In genomic region chr6:36154286-36154685, GRCh38 we compare ENCODE assay signal across 22 cellular contexts. TPM values are rescaled to one million over a fixed set of nuclear protein-coding genes. Genes with fewer than 3 reads are reported as not detected.
A peak's percentile ranks its signal among the peaks of the same experiment; 100 is the strongest.
DNase-seq lines count a peak whose midpoint lies in the region; ATAC-seq, FAIRE-seq and TF ChIP-seq lines count a peak whose summit lies in the region.
"Had no signal": no experiment of that assay in that cellular context is flagged by ENCODE, and none has a peak within 500 bp of the region (broad histone marks: within the 10 kb centered on the region; RNA-seq: fewer than 3 reads in every experiment).

No MANE protein-coding gene starts in this region.

- no peak overlapping the region for H3K56ac ChIP-seq in mesendoderm (ENCODE audit: low read length)

- no peaks in the 10 kb centered on the region for H3K36me3 ChIP-seq in bronchial epithelial cell (ENCODE audit: control insufficient read depth, insufficient read depth, low read length)
- H3K36me3 ChIP-seq in mesendoderm (ENCODE audit: control insufficient read depth, insufficient read depth, low read length) = no peaks in the 10 kb centered on the region
- no peaks in the 10 kb centered on the region for H3K36me3 ChIP-seq in MG63
- H3K36me3 ChIP-seq: ascending aorta, heart left ventricle had no signal

- H2BK120ac ChIP-seq in mesendoderm (ENCODE audit: low read depth, low read length) = no peak overlapping the region

- H3K4me2 ChIP-seq in mesendoderm (ENCODE audit: low read length) = no peak overlapping the region

- H4K5ac ChIP-seq in mesendoderm (ENCODE audit: low read length) = no peak overlapping the region

- no CpG with 5 or more reads among the region's 2 CpGs for WGBS in mesendoderm (ENCODE audit: extremely low coverage, insufficient coverage, low lambda C conversion rate)

- no peak for ATAC-seq in HG03442 (IDR thresholded peaks at IDR 0.05; ENCODE audit: unreplicated experiment)
- no peak for ATAC-seq in GM21367 (IDR thresholded peaks at IDR 0.05; ENCODE audit: unreplicated experiment)
- ATAC-seq: activated T-helper 17 cell treated with anti-CD3 and anti-CD28 coated beads, Interleukin-2, amount 50 U/mL, for 72 hours; heart left ventricle; naive thymus-derived CD8-positive, alpha-beta T cell; stimulated activated effector memory CD8-positive, alpha-beta T cell treated with anti-CD3 and anti-CD28 coated beads, Interleukin-12 subunit alpha, Interleukin-12 subunit beta, amount 100 ng/mL, for 72 hours had no signal

- H3K27ac ChIP-seq in C4-2B (peak overlapping the region; percentile 61; the same call in 1 of the 2 replicates), mesendoderm (ENCODE audit: low read depth, low read length) (no peak overlapping the region)
- H3K27ac ChIP-seq: ascending aorta, dorsolateral prefrontal cortex, heart left ventricle had no signal

- H4K8ac ChIP-seq in mesendoderm (ENCODE audit: low read depth, low read length) = no peak overlapping the region

- no peaks in the 10 kb centered on the region for H3K79me2 ChIP-seq in mesendoderm (ENCODE audit: control insufficient read depth, insufficient read depth, low read length)

- H3K4me1 ChIP-seq in mesendoderm (ENCODE audit: control insufficient read depth, low read depth, low read length) = no peaks in the 10 kb centered on the region
- H3K4me1 ChIP-seq: ascending aorta had no signal

- no peak for FAIRE-seq in bronchial epithelial cell (lab: Jason Lieb, UNC)
- FAIRE-seq: D721Med, endothelial cell of umbilical vein had no signal

- no peak overlapping the region for H3K23ac ChIP-seq in mesendoderm (ENCODE audit: low read length)

- H2BK5ac ChIP-seq in mesendoderm (ENCODE audit: low read length) = no peak overlapping the region

- no peak overlapping the region for H3K4ac ChIP-seq in mesendoderm (ENCODE audit: low read depth, low read length)

- TF ChIP-seq CTCF in C4-2B (conservative IDR thresholded peaks at IDR 0.05) = no peak
- no peak for TF ChIP-seq CTCF in bronchial epithelial cell (IDR thresholded peaks at IDR 0.05; ENCODE audit: insufficient read depth, low read length, severe bottlenecking)

- DNase-seq in ELF-1 (ENCODE audit: low read depth, low spot score) (peak; percentile 77), bronchial epithelial cell (ENCODE audit: low read depth) (peak; percentile 78), mesendoderm (peak; percentile 32), MG63 (no peak)
- DNase-seq: activated B cell treated with CpG ODN at 0.5 μM for 24 hours; activated CD8-positive, alpha-beta memory T cell treated with anti-CD3 and anti-CD28 coated beads, Interleukin-2, amount 50 U/mL, for 48 hours; activated naive CD8-positive, alpha-beta T cell treated with anti-CD3 and anti-CD28 coated beads for 36 hours; dorsolateral prefrontal cortex; heart left ventricle; naive thymus-derived CD8-positive, alpha-beta T cell; NCI-H1417 treated with DMSO at 0.1 percent for 48 hours; NCI-H526 treated with DMSO at 0.1 percent for 48 hours; stimulated activated CD4-positive, alpha-beta T cell treated with anti-CD3 and anti-CD28 coated beads, Interleukin-2, amount 100 ng/mL, for 48 hours; substantia nigra had no signal

- H2AK5ac ChIP-seq in mesendoderm (ENCODE audit: low read length) = no peak overlapping the region

- H2BK15ac ChIP-seq in mesendoderm (replicated peaks; ENCODE audit: low read depth) = no peak overlapping the region

- H3K9ac ChIP-seq in mesendoderm (ENCODE audit: low read length) = no peak overlapping the region

- no peaks in the 10 kb centered on the region for H3K79me1 ChIP-seq in mesendoderm (ENCODE audit: low read length)

- no peaks in the 10 kb centered on the region for H3K27me3 ChIP-seq in bronchial epithelial cell (ENCODE audit: control insufficient read depth, insufficient read depth, low read length)
- H3K27me3 ChIP-seq in mesendoderm (ENCODE audit: insufficient read depth, low read length, poor library complexity) = peaks cover 3% of the 10 kb centered on the region
- H3K27me3 ChIP-seq in MG63 = no peaks in the 10 kb centered on the region
- H3K27me3 ChIP-seq: ascending aorta, dorsolateral prefrontal cortex, heart left ventricle had no signal

- H3K18ac ChIP-seq in mesendoderm (ENCODE audit: low read length) = no peak overlapping the region

- H3K4me3 ChIP-seq in bronchial epithelial cell (ENCODE audit: low read depth, low read length) (no peak overlapping the region), mesendoderm (ENCODE audit: low read length) (no peak overlapping the region), MG63 (no peak overlapping the region)
- H3K4me3 ChIP-seq: ascending aorta, dorsolateral prefrontal cortex, heart left ventricle had no signal

- peaks cover 9% of the 10 kb centered on the region; the same call in 1 of the 2 replicates for H3K9me3 ChIP-seq in MG63
- H3K9me3 ChIP-seq: ascending aorta had no signal

RNA-seq across cellular contexts. Expression of gene MAPK13, which starts 24.0 kb away (rescaled TPM):
- 70.6 and 95.6 TPM in 2 replicates for total RNA-seq in bronchial epithelial cell
- polyA plus RNA-seq in mesendoderm (2013, experiment 1 of 2) = 6.9 TPM
- polyA plus RNA-seq in mesendoderm (2013, experiment 2 of 2) = 6.5 TPM
- 0.37 and 0.99 TPM in 2 replicates for total RNA-seq in MG63 (2014; rRNA removed; shearing (Covaris generic); ENCODE audit: low replicate concordance)

RNA-seq across cellular contexts. Expression of gene BRPF3, which starts 42.3 kb away (rescaled TPM):
- total RNA-seq in bronchial epithelial cell = 6.3 and 10.1 TPM in 2 replicates
- 30.7 TPM for polyA plus RNA-seq in mesendoderm (2013, experiment 1 of 2)
- polyA plus RNA-seq in mesendoderm (2013, experiment 2 of 2) = 29.2 TPM
- 6.9 and 11.7 TPM in 2 replicates for total RNA-seq in MG63 (2014; rRNA removed; shearing (Covaris generic); ENCODE audit: low replicate concordance)

Comparison
In these comparisons a context has a peak if more than half of its experiments do, and no peak if none do; other contexts are left out.
1. RNA of gene MAPK13, which starts 24.0 kb away (total RNA-seq): 70.6 to 95.6 TPM in bronchial epithelial cell; 0.37 to 0.99 TPM in MG63; every median in the first group is over 10 times any median in the second.